Comparison of ENCODE assay signal across 1 cellular context in the genomic region with DNA sequence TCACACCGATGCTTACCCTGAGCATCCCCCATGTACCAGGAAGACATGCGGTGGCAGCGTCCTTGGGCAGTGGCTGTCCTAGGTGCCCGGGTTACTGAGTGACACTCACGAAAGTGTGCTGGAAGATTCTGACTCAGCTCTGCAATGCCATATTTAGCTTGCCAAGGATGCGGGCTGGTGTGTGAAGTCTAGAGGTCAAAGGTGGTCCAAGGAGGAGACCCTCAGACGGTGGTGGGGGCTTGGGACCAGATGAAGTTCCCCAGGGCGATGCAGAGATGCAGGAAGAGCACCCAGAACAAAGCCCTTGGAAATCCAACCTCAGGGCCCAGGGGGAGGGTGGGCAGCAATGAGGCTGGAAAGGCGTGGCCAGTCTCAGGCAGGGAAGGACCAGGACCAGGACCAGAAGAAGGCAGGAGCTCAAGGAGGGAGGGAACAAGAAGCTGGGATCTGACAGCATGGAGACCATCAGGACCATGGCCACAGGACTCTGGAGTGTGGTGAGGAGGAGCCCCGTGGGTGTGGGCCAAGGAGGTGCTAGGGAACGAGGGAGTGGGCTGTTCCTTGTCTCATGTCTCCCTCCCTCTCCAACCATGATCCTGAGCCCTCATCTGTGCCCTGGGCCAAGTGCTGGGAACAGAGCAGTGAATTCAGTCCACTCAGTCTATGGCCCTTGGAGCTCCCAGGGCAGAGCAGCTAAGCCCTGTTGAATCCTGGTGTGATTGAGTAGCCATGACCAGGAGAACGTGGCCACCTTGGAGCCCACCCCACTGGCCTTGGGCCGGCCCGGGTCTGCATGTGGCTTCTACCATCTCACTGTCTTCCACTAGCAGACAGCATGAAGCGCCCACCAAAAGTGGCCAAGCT.
TF ChIP-seq lines count a peak whose summit lies in the region.

No MANE protein-coding gene starts in this region.

TF ChIP-seq in GM23338, 12 proteins besides CTCF, POLR2A, EP300 and RAD21 (continued from another document):
- TF ChIP-seq, protein P1, sequence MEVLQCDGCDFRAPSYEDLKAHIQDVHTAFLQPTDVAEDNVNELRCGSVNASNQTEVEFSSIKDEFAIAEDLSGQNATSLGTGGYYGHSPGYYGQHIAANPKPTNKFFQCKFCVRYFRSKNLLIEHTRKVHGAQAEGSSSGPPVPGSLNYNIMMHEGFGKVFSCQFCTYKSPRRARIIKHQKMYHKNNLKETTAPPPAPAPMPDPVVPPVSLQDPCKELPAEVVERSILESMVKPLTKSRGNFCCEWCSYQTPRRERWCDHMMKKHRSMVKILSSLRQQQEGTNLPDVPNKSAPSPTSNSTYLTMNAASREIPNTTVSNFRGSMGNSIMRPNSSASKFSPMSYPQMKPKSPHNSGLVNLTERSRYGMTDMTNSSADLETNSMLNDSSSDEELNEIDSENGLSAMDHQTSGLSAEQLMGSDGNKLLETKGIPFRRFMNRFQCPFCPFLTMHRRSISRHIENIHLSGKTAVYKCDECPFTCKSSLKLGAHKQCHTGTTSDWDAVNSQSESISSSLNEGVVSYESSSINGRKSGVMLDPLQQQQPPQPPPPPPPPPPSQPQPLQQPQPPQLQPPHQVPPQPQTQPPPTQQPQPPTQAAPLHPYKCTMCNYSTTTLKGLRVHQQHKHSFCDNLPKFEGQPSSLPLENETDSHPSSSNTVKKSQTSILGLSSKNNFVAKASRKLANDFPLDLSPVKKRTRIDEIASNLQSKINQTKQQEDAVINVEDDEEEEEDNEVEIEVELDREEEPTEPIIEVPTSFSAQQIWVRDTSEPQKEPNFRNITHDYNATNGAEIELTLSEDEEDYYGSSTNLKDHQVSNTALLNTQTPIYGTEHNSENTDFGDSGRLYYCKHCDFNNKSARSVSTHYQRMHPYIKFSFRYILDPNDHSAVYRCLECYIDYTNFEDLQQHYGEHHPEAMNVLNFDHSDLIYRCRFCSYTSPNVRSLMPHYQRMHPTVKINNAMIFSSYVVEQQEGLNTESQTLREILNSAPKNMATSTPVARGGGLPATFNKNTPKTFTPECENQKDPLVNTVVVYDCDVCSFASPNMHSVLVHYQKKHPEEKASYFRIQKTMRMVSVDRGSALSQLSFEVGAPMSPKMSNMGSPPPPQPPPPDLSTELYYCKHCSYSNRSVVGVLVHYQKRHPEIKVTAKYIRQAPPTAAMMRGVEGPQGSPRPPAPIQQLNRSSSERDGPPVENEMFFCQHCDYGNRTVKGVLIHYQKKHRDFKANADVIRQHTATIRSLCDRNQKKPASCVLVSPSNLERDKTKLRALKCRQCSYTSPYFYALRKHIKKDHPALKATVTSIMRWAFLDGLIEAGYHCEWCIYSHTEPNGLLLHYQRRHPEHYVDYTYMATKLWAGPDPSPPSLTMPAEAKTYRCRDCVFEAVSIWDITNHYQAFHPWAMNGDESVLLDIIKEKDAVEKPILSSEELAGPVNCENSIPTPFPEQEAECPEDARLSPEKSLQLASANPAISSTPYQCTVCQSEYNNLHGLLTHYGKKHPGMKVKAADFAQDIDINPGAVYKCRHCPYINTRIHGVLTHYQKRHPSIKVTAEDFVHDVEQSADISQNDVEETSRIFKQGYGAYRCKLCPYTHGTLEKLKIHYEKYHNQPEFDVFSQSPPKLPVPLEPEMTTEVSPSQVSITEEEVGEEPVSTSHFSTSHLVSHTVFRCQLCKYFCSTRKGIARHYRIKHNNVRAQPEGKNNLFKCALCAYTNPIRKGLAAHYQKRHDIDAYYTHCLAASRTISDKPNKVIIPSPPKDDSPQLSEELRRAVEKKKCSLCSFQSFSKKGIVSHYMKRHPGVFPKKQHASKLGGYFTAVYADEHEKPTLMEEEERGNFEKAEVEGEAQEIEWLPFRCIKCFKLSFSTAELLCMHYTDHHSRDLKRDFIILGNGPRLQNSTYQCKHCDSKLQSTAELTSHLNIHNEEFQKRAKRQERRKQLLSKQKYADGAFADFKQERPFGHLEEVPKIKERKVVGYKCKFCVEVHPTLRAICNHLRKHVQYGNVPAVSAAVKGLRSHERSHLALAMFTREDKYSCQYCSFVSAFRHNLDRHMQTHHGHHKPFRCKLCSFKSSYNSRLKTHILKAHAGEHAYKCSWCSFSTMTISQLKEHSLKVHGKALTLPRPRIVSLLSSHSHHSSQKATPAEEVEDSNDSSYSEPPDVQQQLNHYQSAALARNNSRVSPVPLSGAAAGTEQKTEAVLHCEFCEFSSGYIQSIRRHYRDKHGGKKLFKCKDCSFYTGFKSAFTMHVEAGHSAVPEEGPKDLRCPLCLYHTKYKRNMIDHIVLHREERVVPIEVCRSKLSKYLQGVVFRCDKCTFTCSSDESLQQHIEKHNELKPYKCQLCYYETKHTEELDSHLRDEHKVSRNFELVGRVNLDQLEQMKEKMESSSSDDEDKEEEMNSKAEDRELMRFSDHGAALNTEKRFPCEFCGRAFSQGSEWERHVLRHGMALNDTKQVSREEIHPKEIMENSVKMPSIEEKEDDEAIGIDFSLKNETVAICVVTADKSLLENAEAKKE (CRISPR knock-in tag; IDR thresholded peaks at IDR 0.05), result no peak
- TF ChIP-seq CREB1 (CRISPR knock-in tag; IDR thresholded peaks at IDR 0.05; ENCODE audit: low read depth), result no peak
- no peak for TF ChIP-seq POLR2AphosphoS5 (IDR thresholded peaks at IDR 0.05; ENCODE audit: low read depth)
- TF ChIP-seq, protein P2, sequence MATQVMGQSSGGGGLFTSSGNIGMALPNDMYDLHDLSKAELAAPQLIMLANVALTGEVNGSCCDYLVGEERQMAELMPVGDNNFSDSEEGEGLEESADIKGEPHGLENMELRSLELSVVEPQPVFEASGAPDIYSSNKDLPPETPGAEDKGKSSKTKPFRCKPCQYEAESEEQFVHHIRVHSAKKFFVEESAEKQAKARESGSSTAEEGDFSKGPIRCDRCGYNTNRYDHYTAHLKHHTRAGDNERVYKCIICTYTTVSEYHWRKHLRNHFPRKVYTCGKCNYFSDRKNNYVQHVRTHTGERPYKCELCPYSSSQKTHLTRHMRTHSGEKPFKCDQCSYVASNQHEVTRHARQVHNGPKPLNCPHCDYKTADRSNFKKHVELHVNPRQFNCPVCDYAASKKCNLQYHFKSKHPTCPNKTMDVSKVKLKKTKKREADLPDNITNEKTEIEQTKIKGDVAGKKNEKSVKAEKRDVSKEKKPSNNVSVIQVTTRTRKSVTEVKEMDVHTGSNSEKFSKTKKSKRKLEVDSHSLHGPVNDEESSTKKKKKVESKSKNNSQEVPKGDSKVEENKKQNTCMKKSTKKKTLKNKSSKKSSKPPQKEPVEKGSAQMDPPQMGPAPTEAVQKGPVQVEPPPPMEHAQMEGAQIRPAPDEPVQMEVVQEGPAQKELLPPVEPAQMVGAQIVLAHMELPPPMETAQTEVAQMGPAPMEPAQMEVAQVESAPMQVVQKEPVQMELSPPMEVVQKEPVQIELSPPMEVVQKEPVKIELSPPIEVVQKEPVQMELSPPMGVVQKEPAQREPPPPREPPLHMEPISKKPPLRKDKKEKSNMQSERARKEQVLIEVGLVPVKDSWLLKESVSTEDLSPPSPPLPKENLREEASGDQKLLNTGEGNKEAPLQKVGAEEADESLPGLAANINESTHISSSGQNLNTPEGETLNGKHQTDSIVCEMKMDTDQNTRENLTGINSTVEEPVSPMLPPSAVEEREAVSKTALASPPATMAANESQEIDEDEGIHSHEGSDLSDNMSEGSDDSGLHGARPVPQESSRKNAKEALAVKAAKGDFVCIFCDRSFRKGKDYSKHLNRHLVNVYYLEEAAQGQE (IDR thresholded peaks at IDR 0.05; ENCODE audit: unreplicated experiment), result no peak
- TF ChIP-seq NANOG (IDR thresholded peaks at IDR 0.05; ENCODE audit: borderline replicate concordance), result no peak
- TF ChIP-seq STAT1 (IDR thresholded peaks at IDR 0.05; ENCODE audit: unreplicated experiment), result no peak
